14 cellular contexts compared by ENCODE assay signal in genomic region chr9:32928145-32928763, GRCh38.
DNase-seq lines count a peak whose midpoint lies in the region; ATAC-seq and TF ChIP-seq lines count a peak whose summit lies in the region.
"Had no signal": no experiment of that assay in that cellular context is flagged by ENCODE, and none has a peak within 500 bp of the region (broad histone marks: within the 10 kb centered on the region; RNA-seq: fewer than 3 reads in every experiment).

No MANE protein-coding gene starts in this region.

- no peaks in the 10 kb centered on the region for H3K4me1 Mint-ChIP-seq in naive thymus-derived CD8-positive, alpha-beta T cell

- H3K4me3 ChIP-seq in A673 (ENCODE audit: low read depth, low read length, poor library complexity, severe bottlenecking): no peak overlapping the region
- no peak overlapping the region for H3K4me3 ChIP-seq in GM23248
- H3K4me3 ChIP-seq in RWPE2 (ENCODE audit: severe bottlenecking): no peak overlapping the region
- H3K4me3 ChIP-seq in fibroblast of the aortic adventitia (ENCODE audit: low read depth, low read length): no peak overlapping the region

- H3K36me3 ChIP-seq in A673 (ENCODE audit: insufficient read depth, low read length, poor library complexity, severe bottlenecking) (no peaks in the 10 kb centered on the region), GM23248 (ENCODE audit: low read depth) (no peaks in the 10 kb centered on the region), RWPE2 (ENCODE audit: low read depth) (no peaks in the 10 kb centered on the region)

- H4K20me1 ChIP-seq in GM23248 (ENCODE audit: insufficient read depth): no peaks in the 10 kb centered on the region

- BruUV-seq in A673 (replicated peaks; lab: Mats Ljungman, UMichigan): no TSS peak

- no peaks in the 10 kb centered on the region for H3K79me2 ChIP-seq in GM23248 (ENCODE audit: insufficient read depth)

- H3K27me3 Mint-ChIP-seq in naive thymus-derived CD8-positive, alpha-beta T cell: peaks cover 0 to 20% (median 17%) of the 10 kb centered on the region in 5 donors

- H3K4me2 ChIP-seq in GM23248 (ENCODE audit: unreplicated experiment): no peak overlapping the region
- H3K4me2 ChIP-seq: KMS-11 had no signal

- H3K9me3 ChIP-seq in A673 (ENCODE audit: low read depth, low read length, poor library complexity, severe bottlenecking) (no peaks in the 10 kb centered on the region), GM23248 (ENCODE audit: low read depth) (no peaks in the 10 kb centered on the region), RWPE2 (ENCODE audit: severe bottlenecking) (no peaks in the 10 kb centered on the region)

- POLR2A ChIA-PET in A673 (lab: Charles Lee; ENCODE audit: low non-redundant PET): no interaction called here
- POLR2A ChIA-PET in naive thymus-derived CD8-positive, alpha-beta T cell (lab: Charles Lee): no interaction called here

- peak; percentile 23 for DNase-seq in A673 (ENCODE audit: low spot score)
- peak; percentile 4 for DNase-seq in GM23248
- no peak for DNase-seq in RWPE2 (ENCODE audit: low spot score)
- peak; percentile 71 for DNase-seq in fibroblast of the aortic adventitia (ENCODE audit: low read depth)
- no peak for DNase-seq in naive thymus-derived CD8-positive, alpha-beta T cell
- DNase-seq in NCI-H526 treated with DMSO at 0.1 percent for 48 hours (lab: John Stamatoyannopoulos, UW): no peak
- no peak for DNase-seq in T-helper 1 cell
- no peak for DNase-seq in stimulated activated CD4-positive, alpha-beta T cell treated with anti-CD3 and anti-CD28 coated beads, Interleukin-15, amount 100 ng/mL, for 24 hours
- DNase-seq: activated CD4-positive, CD25-positive, alpha-beta regulatory T cell treated with anti-CD3 and anti-CD28 coated beads, Interleukin-2, amount 50 U/mL, for 72 hours; effector memory CD4-positive, alpha-beta T cell; stimulated activated naive CD4-positive, alpha-beta T cell treated with Interleukin-2 at 50 U/mL for 16 hours had no signal

- no peaks in the 10 kb centered on the region for H3F3A ChIP-seq in GM23248 (ENCODE audit: insufficient read depth)

- H3K9me3 Mint-ChIP-seq in naive thymus-derived CD8-positive, alpha-beta T cell: no peaks in the 10 kb centered on the region

- H3K9ac ChIP-seq in GM23248: no peak overlapping the region
- H3K9ac ChIP-seq: KMS-11 had no signal

- CTCF ChIA-PET in A673 (lab: Charles Lee): no interaction called here

- intact Hi-C loops in A673 (cut with micrococcal nuclease; ENCODE audit: unreplicated experiment): no loop called here

- H2AFZ ChIP-seq in GM23248: no peak overlapping the region; the same call in 1 of the 2 replicates

- peaks cover 3% of the 10 kb centered on the region for H3K27me3 ChIP-seq in A673 (replicated peaks; ENCODE audit: insufficient read depth, low read depth, low read length, poor library complexity)
- peaks cover 15% of the 10 kb centered on the region; the same call in 1 of the 2 replicates for H3K27me3 ChIP-seq in GM23248 (replicated peaks; ENCODE audit: insufficient read depth)
- H3K27me3 ChIP-seq in RWPE2 (ENCODE audit: insufficient read depth, poor library complexity, severe bottlenecking): no peaks in the 10 kb centered on the region

- TF ChIP-seq CTCF in A673 (conservative IDR thresholded peaks at IDR 0.05; ENCODE audit: low read depth, low read length) (no peak), RWPE2 (IDR thresholded peaks at IDR 0.05; ENCODE audit: poor library complexity, severe bottlenecking) (no peak), fibroblast of the aortic adventitia (IDR thresholded peaks at IDR 0.05; ENCODE audit: insufficient read depth, low read length) (no peak)

- ATAC-seq in RWPE2 (ENCODE audit: low read depth): peak; percentile 77
- no peak for ATAC-seq in naive thymus-derived CD8-positive, alpha-beta T cell
- ATAC-seq: HCT116 had no signal

- 34 to 38% methylated on average over 10 of the region's 10 CpGs for WGBS in GM23248 (ENCODE audit: low coverage in 1 of 2, low lambda C conversion rate in 2 of 2, missing lambda C conversion rate in 2 of 2), 2 experiments

- H3K9me2 ChIP-seq in GM23248 (ENCODE audit: insufficient read depth): no peaks in the 10 kb centered on the region

- H3K4me1 ChIP-seq in A673 (ENCODE audit: insufficient read depth, low read length, poor library complexity, severe bottlenecking) (peaks cover 11% of the 10 kb centered on the region), GM23248 (ENCODE audit: insufficient read depth) (no peaks in the 10 kb centered on the region), RWPE2 (ENCODE audit: insufficient read depth, poor library complexity, severe bottlenecking) (peaks cover 4% of the 10 kb centered on the region)

- peaks cover 0 to 5% (median 0%) of the 10 kb centered on the region in 3 donors for H3K36me3 Mint-ChIP-seq in naive thymus-derived CD8-positive, alpha-beta T cell

- in situ Hi-C loops in GM23248 (cut with MboI): no loop called here

- peak overlapping the region in 1 of 10 donors; percentile 18 for H3K27ac Mint-ChIP-seq in naive thymus-derived CD8-positive, alpha-beta T cell
- H3K27ac Mint-ChIP-seq: progenitor cell of endocrine pancreas had no signal

- H3K4me3 Mint-ChIP-seq in naive thymus-derived CD8-positive, alpha-beta T cell: no peak overlapping the region

- H3K27ac ChIP-seq in A673 (ENCODE audit: low read depth, low read length, poor library complexity, severe bottlenecking): no peak overlapping the region
- H3K27ac ChIP-seq in GM23248: no peak overlapping the region
- no peak overlapping the region for H3K27ac ChIP-seq in RWPE2 (ENCODE audit: poor library complexity, severe bottlenecking)
- H3K27ac ChIP-seq: KMS-11 had no signal

Comparison
In these comparisons a context has a peak if more than half of its experiments do, and no peak if none do; other contexts are left out.
1. DNase-seq: peak in A673 (single experiment), GM23248 (single experiment) and fibroblast of the aortic adventitia (single experiment); none in RWPE2 (single experiment), naive thymus-derived CD8-positive, alpha-beta T cell (0 of 10), NCI-H526 treated with DMSO at 0.1 percent for 48 hours (single experiment), T-helper 1 cell (0 of 5) and stimulated activated CD4-positive, alpha-beta T cell treated with anti-CD3 and anti-CD28 coated beads, Interleukin-15, amount 100 ng/mL, for 24 hours (single experiment).